ENCODE assay signal across 32 cellular contexts in genomic region chr3:168988867-168989266, GRCh38.
"Had no signal": no experiment of that assay in that cellular context is flagged by ENCODE, and none has a peak within 500 bp of the region (broad histone marks: within the 10 kb centered on the region; RNA-seq: fewer than 3 reads in every experiment).

No MANE protein-coding gene starts in this region.

- H3K4me2 ChIP-seq: SK-N-SH had no signal

- H3K27me3 ChIP-seq: brain microvascular endothelial cell, MG63, Peyer's patch, SJSA1 had no signal

- H3K4me1 Mint-ChIP-seq: activated B cell treated with CpG ODN at 0.5 μM for 24 hours; activated naive CD4-positive, alpha-beta T cell treated with anti-CD3 and anti-CD28 coated beads, Interleukin-2, amount 10 ng/mL, durations not matched to agents 7 days and 5 days; activated naive CD8-positive, alpha-beta T cell treated with anti-CD3 and anti-CD28 coated beads, Interleukin-2, amount 50 U/mL, for 24 hours had no signal

- H3K9me3 ChIP-seq: MG63, Peyer's patch, SJSA1, SK-N-SH had no signal

- H3K4me3 ChIP-seq: MG63, Peyer's patch, SJSA1 had no signal

- H3K4me3 Mint-ChIP-seq: activated B cell treated with CpG ODN at 0.5 μM for 24 hours; activated CD4-positive, alpha-beta memory T cell treated with anti-CD3 and anti-CD28 coated beads for 36 hours; activated naive CD4-positive, alpha-beta T cell treated with anti-CD3 and anti-CD28 coated beads, Interleukin-2, amount 10 ng/mL, durations not matched to agents 7 days and 5 days; activated naive CD8-positive, alpha-beta T cell; activated naive CD8-positive, alpha-beta T cell treated with anti-CD3 and anti-CD28 coated beads, Interleukin-2, amount 50 U/mL, for 24 hours; T-helper 1 cell treated with Interleukin-12 subunit alpha and Interleukin-12 subunit beta and Interleukin-4 antibody, amounts not matched to agents 30 μg/mL and 1 μg/mL, for 36 hours; T-helper 2 cell treated with Interferon-gamma antibody and Interleukin-4, amounts not matched to agents 5 μg/mL and 100 μg/mL, for 36 hours had no signal

- H3K27ac Mint-ChIP-seq: activated B cell treated with CpG ODN at 0.5 μM for 24 hours; activated CD4-positive, alpha-beta memory T cell treated with anti-CD3 and anti-CD28 coated beads for 36 hours; activated naive CD4-positive, alpha-beta T cell treated with anti-CD3 and anti-CD28 coated beads, Interleukin-2, amount 10 ng/mL, durations not matched to agents 7 days and 5 days; activated naive CD8-positive, alpha-beta T cell; activated naive CD8-positive, alpha-beta T cell treated with anti-CD3 and anti-CD28 coated beads, Interleukin-2, amount 50 U/mL, for 24 hours; T-helper 1 cell treated with Interleukin-12 subunit alpha and Interleukin-12 subunit beta and Interleukin-4 antibody, amounts not matched to agents 30 μg/mL and 1 μg/mL, for 36 hours; T-helper 2 cell treated with Interferon-gamma antibody and Interleukin-4, amounts not matched to agents 5 μg/mL and 100 μg/mL, for 36 hours had no signal

- H3K4me1 ChIP-seq: Peyer's patch, SJSA1 had no signal

- H3K36me3 ChIP-seq: brain microvascular endothelial cell, MG63, Peyer's patch, SJSA1 had no signal

- H3K9me3 Mint-ChIP-seq: activated B cell treated with CpG ODN at 0.5 μM for 24 hours; activated CD4-positive, alpha-beta memory T cell treated with anti-CD3 and anti-CD28 coated beads for 36 hours; activated naive CD4-positive, alpha-beta T cell treated with anti-CD3 and anti-CD28 coated beads, Interleukin-2, amount 10 ng/mL, durations not matched to agents 7 days and 5 days; activated naive CD8-positive, alpha-beta T cell treated with anti-CD3 and anti-CD28 coated beads, Interleukin-2, amount 50 U/mL, for 24 hours; T-helper 1 cell treated with Interleukin-12 subunit alpha and Interleukin-12 subunit beta and Interleukin-4 antibody, amounts not matched to agents 30 μg/mL and 1 μg/mL, for 36 hours; T-helper 2 cell treated with Interferon-gamma antibody and Interleukin-4, amounts not matched to agents 5 μg/mL and 100 μg/mL, for 36 hours had no signal

- H3K27me3 Mint-ChIP-seq: activated B cell treated with CpG ODN at 0.5 μM for 24 hours; activated CD4-positive, alpha-beta memory T cell treated with anti-CD3 and anti-CD28 coated beads for 36 hours; activated naive CD4-positive, alpha-beta T cell treated with anti-CD3 and anti-CD28 coated beads, Interleukin-2, amount 10 ng/mL, durations not matched to agents 7 days and 5 days; activated naive CD8-positive, alpha-beta T cell; activated naive CD8-positive, alpha-beta T cell treated with anti-CD3 and anti-CD28 coated beads, Interleukin-2, amount 50 U/mL, for 24 hours had no signal

- H3K36me3 Mint-ChIP-seq: activated CD4-positive, alpha-beta memory T cell treated with anti-CD3 and anti-CD28 coated beads for 36 hours; activated naive CD4-positive, alpha-beta T cell treated with anti-CD3 and anti-CD28 coated beads, Interleukin-2, amount 10 ng/mL, durations not matched to agents 7 days and 5 days; activated naive CD8-positive, alpha-beta T cell had no signal

- H3K9ac ChIP-seq: SK-N-SH had no signal

- H3K27ac ChIP-seq: brain microvascular endothelial cell, Peyer's patch, SJSA1 had no signal

- ATAC-seq: activated naive CD8-positive, alpha-beta T cell treated with anti-CD3 and anti-CD28 coated beads, Interleukin-2, amount 50 U/mL, for 24 hours had no signal

- DNase-seq: activated B cell treated with CpG ODN at 0.5 μM for 24 hours; activated CD4-positive, alpha-beta memory T cell treated with anti-CD3 and anti-CD28 coated beads for 36 hours; activated CD4-positive, alpha-beta T cell treated with anti-CD3 and anti-CD28 coated beads for 4 hours; activated CD4-positive, alpha-beta T cell treated with anti-CD3 and anti-CD28 coated beads, Interleukin-2, amount 50 U/mL, for 1 hour; activated CD4-positive, CD25-positive, alpha-beta regulatory T cell treated with anti-CD3 and anti-CD28 coated beads, Interleukin-2, amount 50 U/mL, for 72 hours; activated CD8-positive, alpha-beta memory T cell treated with anti-CD3 and anti-CD28 coated beads, Interleukin-2, amount 50 U/mL, for 48 hours; activated effector memory CD4-positive, alpha-beta T cell treated with Interleukin-2 at 50 U/mL for 16 hours; activated naive CD4-positive, alpha-beta T cell treated with anti-CD3 and anti-CD28 coated beads, Interleukin-2, amount 10 ng/mL, durations not matched to agents 7 days and 5 days; activated naive CD8-positive, alpha-beta T cell treated with anti-CD3 and anti-CD28 coated beads, Interleukin-2, amount 50 U/mL, for 24 hours; activated T-cell treated with anti-CD3 and anti-CD28 coated beads, Interleukin-2, amount 50 U/mL, for 48 hours; aorta; brain microvascular endothelial cell; central memory CD4-positive, alpha-beta T cell; Karpas-422; NCI-H1048; NCI-H146; NCI-H187; NCI-H2029 treated with DMSO at 0.1 percent for 48 hours; NCI-H2107; NCI-H2171; NCI-H524; NCI-H82; NK-92 treated with Interleukin-12 subunit alpha and Interleukin-12 subunit beta, amount 100 ng/mL, for 24 hours; Peyer's patch; RPMI8226; SHP77 treated with DMSO at 0.1 percent for 48 hours; SK-N-SH had no signal
